8 cellular contexts compared by ENCODE assay signal in the genomic region with DNA sequence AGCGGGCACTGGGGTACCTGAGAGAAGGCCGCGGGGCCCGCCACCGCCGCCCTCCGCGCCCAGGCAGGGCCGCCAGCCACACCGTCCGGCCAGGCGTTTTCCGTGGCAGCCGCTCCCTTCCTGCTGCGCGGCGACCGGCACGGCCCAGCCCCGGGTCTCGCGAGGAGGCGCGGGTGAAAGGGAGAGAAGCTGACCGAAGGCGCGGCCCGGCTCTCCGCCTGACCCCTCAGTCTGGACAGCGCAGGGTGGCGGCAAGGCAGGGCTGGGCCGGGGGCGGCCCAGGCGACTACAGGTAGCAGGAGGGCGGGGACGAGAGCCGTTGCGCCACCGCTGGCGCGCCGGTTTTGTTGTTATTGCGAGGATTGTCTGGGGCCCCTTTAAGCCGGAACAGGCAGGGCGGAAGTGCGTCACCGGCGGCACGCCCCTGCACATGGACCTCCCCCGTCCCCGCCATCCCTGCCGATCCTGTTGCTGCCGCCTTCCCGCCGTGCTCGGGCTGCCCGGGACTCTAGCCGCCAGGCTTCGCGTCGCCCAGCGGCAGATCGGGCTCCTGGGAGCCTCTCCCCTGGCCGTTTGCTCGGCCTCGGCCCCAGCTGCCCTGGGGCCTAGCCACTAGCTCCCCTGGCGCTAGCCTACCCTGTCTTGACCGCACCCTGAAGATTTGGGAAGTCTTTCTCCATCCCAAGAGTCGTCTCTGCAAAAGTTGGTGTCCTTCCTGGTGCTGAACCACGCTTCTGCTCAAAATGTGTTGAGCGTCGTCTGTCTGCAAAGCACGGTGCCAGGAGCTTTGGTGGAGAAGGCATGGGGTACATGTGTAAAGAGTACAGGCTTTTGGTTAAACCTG. TPM values are rescaled to one million over a fixed set of nuclear protein-coding genes. Genes with fewer than 3 reads are reported as not detected.
DNase-seq lines count a peak whose midpoint lies in the region; ATAC-seq and TF ChIP-seq lines count a peak whose summit lies in the region.

A gene with protein sequence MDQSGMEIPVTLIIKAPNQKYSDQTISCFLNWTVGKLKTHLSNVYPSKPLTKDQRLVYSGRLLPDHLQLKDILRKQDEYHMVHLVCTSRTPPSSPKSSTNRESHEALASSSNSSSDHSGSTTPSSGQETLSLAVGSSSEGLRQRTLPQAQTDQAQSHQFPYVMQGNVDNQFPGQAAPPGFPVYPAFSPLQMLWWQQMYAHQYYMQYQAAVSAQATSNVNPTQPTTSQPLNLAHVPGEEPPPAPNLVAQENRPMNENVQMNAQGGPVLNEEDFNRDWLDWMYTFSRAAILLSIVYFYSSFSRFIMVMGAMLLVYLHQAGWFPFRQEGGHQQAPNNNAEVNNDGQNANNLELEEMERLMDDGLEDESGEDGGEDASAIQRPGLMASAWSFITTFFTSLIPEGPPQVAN (minus strand): TSS at position 352 of the 844 bp plus-strand sequence. CDS start 805 bp downstream, outside the sequence.

- peak within 1 kb of the TSS; percentile 75 for H3K4me3 ChIP-seq in AG04450 (ENCODE audit: low read depth, low read length)
- H3K4me3 ChIP-seq in iPS-18a (ENCODE audit: low read length): peak within 1 kb of the TSS; percentile 98
- peak within 1 kb of the TSS; percentile 84 for H3K4me3 ChIP-seq in skeletal muscle satellite cell (ENCODE audit: low read length)

- CTCF ChIA-PET in AG04450 (lab: Charles Lee): interaction anchor here (0.9 to 8.0 kb wide), 5 partner anchors 11 to 212 kb away, joined by 3 to 53 read pairs (median 4); no protein-coding TSS in a partner anchor

- POLR2A ChIA-PET in AG04450 (lab: Yijun Ruan, JAX): interaction anchor here (3.0 kb wide), 1 partner anchor 105 kb away, joined by 17 read pairs; the partner anchor contains the start of gene SEPTIN7

- peak; percentile 95 for ATAC-seq in GM18907 (IDR thresholded peaks at IDR 0.05; ENCODE audit: unreplicated experiment)
- ATAC-seq in HG03139 (IDR thresholded peaks at IDR 0.05; ENCODE audit: unreplicated experiment): peak; percentile 83

- TF ChIP-seq CTCF in AG04450 (IDR thresholded peaks at IDR 0.05; ENCODE audit: low read depth, low read length) (0 out of 2 replicates have a peak, but pooled peaks have one; percentile 2), VCaP (conservative IDR thresholded peaks at IDR 0.05) (no peak)

- H3K9me3 ChIP-seq in AG04450 (ENCODE audit: control insufficient read depth, insufficient read depth, low read length) (peaks cover 10% of the 10 kb centered on the region), iPS-18a (ENCODE audit: control insufficient read depth, low read depth, low read length) (no peaks in the 10 kb centered on the region), skeletal muscle satellite cell (replicated peaks; ENCODE audit: low read length) (no peaks in the 10 kb centered on the region)

- peaks cover 12% of the 10 kb centered on the region for H3K4me1 ChIP-seq in iPS-18a (ENCODE audit: control insufficient read depth, low read depth, low read length)
- H3K4me1 ChIP-seq in skeletal muscle satellite cell (ENCODE audit: control insufficient read depth, insufficient read depth, low read length): peaks cover 36% of the 10 kb centered on the region

- H3K27me3 ChIP-seq in AG04450 (ENCODE audit: control insufficient read depth, insufficient read depth, low read length) (no peaks in the 10 kb centered on the region), iPS-18a (ENCODE audit: control insufficient read depth, insufficient read depth, low read length) (peaks cover 4% of the 10 kb centered on the region), skeletal muscle satellite cell (ENCODE audit: control insufficient read depth, insufficient read depth, low read length) (no peaks in the 10 kb centered on the region)

- no peaks in the 10 kb centered on the region for H3K36me3 ChIP-seq in iPS-18a (ENCODE audit: control insufficient read depth, low read depth, low read length)
- H3K36me3 ChIP-seq in skeletal muscle satellite cell (ENCODE audit: insufficient read depth, low read length): no peaks in the 10 kb centered on the region

- H3K9ac ChIP-seq in iPS-18a (ENCODE audit: low read length) (peak within 1 kb of the TSS; percentile 91), skeletal muscle satellite cell (ENCODE audit: low read depth, low read length) (peak within 1 kb of the TSS; percentile 92)

- H3K27ac ChIP-seq in AG04450 (ENCODE audit: low read depth, low read length): peak within 1 kb of the TSS; percentile 82
- peak within 1 kb of the TSS; percentile 89 for H3K27ac ChIP-seq in VCaP
- H3K27ac ChIP-seq in iPS-18a (ENCODE audit: low read length): peak within 1 kb of the TSS; percentile 81

- peak within 1 kb of the TSS; percentile 87 for H3K4me2 ChIP-seq in skeletal muscle satellite cell (ENCODE audit: low read length)

- in situ Hi-C loops in T47D (cut with HindIII; ENCODE audit: low pct_unique_long_range_greater_than_20kb, low sequenced_read_pairs): no loop called here

- DNase-seq in AG04450 (ENCODE audit: low read depth, low spot score) (peak; percentile 54), NCI-H2196 treated with DMSO at 0.1 percent for 48 hours (lab: John Stamatoyannopoulos, UW; ENCODE audit: unreplicated experiment) (peak; percentile 85), T47D (ENCODE audit: low read depth in 1 of 2, low spot score in 1 of 2) (peak; percentile 94 to 97)

RNA-seq across cellular contexts. Expression of the gene that starts here (rescaled TPM):
- 42.7 and 43.3 TPM in 2 replicates for polyA plus RNA-seq in AG04450 (2011; rRNA removed)
- 70.2 and 84.6 TPM in 2 replicates for polyA minus RNA-seq in AG04450 (2011; rRNA and poly(A)+ RNA removed)
- total RNA-seq in skeletal muscle satellite cell (2012; rRNA removed): 16.6 and 17.5 TPM in 2 replicates

Comparison
In these comparisons a context has a peak if more than half of its experiments do, and no peak if none do; other contexts are left out.
1. Peak in every context shown above with its lines: DNase-seq, ATAC-seq, H3K4me3 ChIP-seq and H3K27ac ChIP-seq.